16 cellular contexts compared by ENCODE assay signal in the genomic region with DNA sequence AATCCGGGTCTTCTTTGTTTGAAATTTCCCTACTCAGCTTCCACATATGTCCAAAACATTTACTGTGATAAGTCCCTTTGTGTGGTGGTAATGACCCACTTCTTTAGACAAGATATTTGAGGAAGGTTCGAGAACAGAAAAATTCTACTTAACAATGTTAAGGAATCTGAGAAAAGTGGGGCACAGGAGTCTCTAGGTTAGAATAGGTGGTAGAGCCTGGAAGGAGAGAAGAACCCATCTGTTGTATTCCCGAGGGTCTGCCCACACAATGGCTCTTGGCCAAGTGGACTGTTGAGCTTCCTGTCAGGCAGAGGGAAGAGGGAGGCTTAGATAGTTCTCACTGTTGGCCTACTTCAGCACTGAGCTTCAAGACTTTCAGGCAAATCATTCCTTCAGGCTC. TPM values are rescaled to one million over a fixed set of nuclear protein-coding genes. Genes with fewer than 3 reads are reported as not detected.
A peak's percentile ranks its signal among the peaks of the same experiment; 100 is the strongest.
DNase-seq lines count a peak whose midpoint lies in the region; ATAC-seq and TF ChIP-seq lines count a peak whose summit lies in the region.
"Had no signal": no experiment of that assay in that cellular context is flagged by ENCODE, and none has a peak within 500 bp of the region (broad histone marks: within the 10 kb centered on the region; RNA-seq: fewer than 3 reads in every experiment).

No MANE protein-coding gene starts in this region.

- H3K9me3 ChIP-seq in RWPE2 (ENCODE audit: severe bottlenecking): no peaks in the 10 kb centered on the region
- H3K9me3 ChIP-seq: tibial nerve had no signal

- peaks cover 43% of the 10 kb centered on the region for H3K27me3 Mint-ChIP-seq in Calu3 (ENCODE audit: unreplicated experiment)
- peaks cover 28% of the 10 kb centered on the region for H3K27me3 Mint-ChIP-seq in glutamatergic neuron (ENCODE audit: unreplicated experiment)
- H3K27me3 Mint-ChIP-seq in osteocyte (ENCODE audit: unreplicated experiment): no peaks in the 10 kb centered on the region

- H3K36me3 Mint-ChIP-seq in Calu3 (ENCODE audit: insufficient read depth, unreplicated experiment): peaks cover 43% of the 10 kb centered on the region
- H3K36me3 Mint-ChIP-seq in glutamatergic neuron (ENCODE audit: unreplicated experiment): peaks cover 5% of the 10 kb centered on the region
- H3K36me3 Mint-ChIP-seq in osteocyte (ENCODE audit: unreplicated experiment): peaks cover 46% of the 10 kb centered on the region

- intact Hi-C loops in Calu3 (cut with micrococcal nuclease; ENCODE audit: unreplicated experiment): loop anchor here (2.0 kb wide), 1 partner anchor 15 kb away; no protein-coding TSS in a partner anchor

- H3K4me1 Mint-ChIP-seq in Calu3 (ENCODE audit: low read depth, unreplicated experiment) (peaks cover 48% of the 10 kb centered on the region), glutamatergic neuron (ENCODE audit: low read depth, unreplicated experiment) (peaks cover 28% of the 10 kb centered on the region), osteocyte (ENCODE audit: unreplicated experiment) (peaks cover 47% of the 10 kb centered on the region)

- CTCF ChIA-PET in Calu3 (lab: Charles Lee): interaction anchor here (0.6 kb wide), 1 partner anchor 653 kb away, joined by 4 read pairs; no protein-coding TSS in a partner anchor

- DNase-seq in Calu3 (no peak), RWPE2 (ENCODE audit: low spot score) (no peak), glutamatergic neuron (no peak), osteocyte (ENCODE audit: extremely low spot score, unreplicated experiment) (no peak), AG20443 (ENCODE audit: low spot score) (no peak), GOT3 (lab: John Stamatoyannopoulos, UW) (no peak), NCI-H748 treated with DMSO at 0.1 percent for 48 hours (lab: John Stamatoyannopoulos, UW) (no peak), SW480 (ENCODE audit: low spot score) (no peak)
- DNase-seq: activated naive CD4-positive, alpha-beta T cell treated with anti-CD3 and anti-CD28 coated beads, Interleukin-2, amount 10 ng/mL, durations not matched to agents 7 days and 5 days; naive B cell; NCI-H2029 treated with DMSO at 0.1 percent for 48 hours; stimulated activated CD4-positive, alpha-beta T cell treated with anti-CD3 and anti-CD28 coated beads, Interleukin-2, amount 100 ng/mL, for 24 hours had no signal

- H3K27ac Mint-ChIP-seq in Calu3 (ENCODE audit: unreplicated experiment) (peak overlapping the region; percentile 39), glutamatergic neuron (ENCODE audit: unreplicated experiment) (peak overlapping the region; percentile 82), osteocyte (ENCODE audit: unreplicated experiment) (peak overlapping the region; percentile 99)
- H3K27ac Mint-ChIP-seq: activated CD4-positive, alpha-beta T cell treated with anti-CD3 and anti-CD28 coated beads for 36 hours; activated naive CD4-positive, alpha-beta T cell treated with anti-CD3 and anti-CD28 coated beads, Interleukin-2, amount 10 ng/mL, durations not matched to agents 7 days and 5 days; naive B cell; T-helper 2 cell treated with Interferon-gamma antibody and Interleukin-4, amounts not matched to agents 5 μg/mL and 100 μg/mL, for 36 hours had no signal

- TF ChIP-seq CTCF in Calu3 (IDR thresholded peaks at IDR 0.05; ENCODE audit: unreplicated experiment) (no peak), RWPE2 (IDR thresholded peaks at IDR 0.05; ENCODE audit: poor library complexity, severe bottlenecking) (no peak), glutamatergic neuron (IDR thresholded peaks at IDR 0.05; ENCODE audit: partially characterized antibody, unreplicated experiment) (no peak), osteocyte (IDR thresholded peaks at IDR 0.05) (no peak)

- no TSS peak for BruUV-seq in Calu3 (replicated peaks; lab: Mats Ljungman, UMichigan)

- H3K4me3 ChIP-seq in RWPE2 (ENCODE audit: severe bottlenecking): no peak overlapping the region
- H3K4me3 ChIP-seq: cardiac muscle cell had no signal

- H3K4me3 Mint-ChIP-seq in Calu3 (ENCODE audit: low read depth, unreplicated experiment): peak overlapping the region; percentile 33
- H3K4me3 Mint-ChIP-seq in glutamatergic neuron (ENCODE audit: unreplicated experiment): peak overlapping the region; percentile 98
- peak overlapping the region; percentile 96 for H3K4me3 Mint-ChIP-seq in osteocyte (ENCODE audit: unreplicated experiment)
- H3K4me3 Mint-ChIP-seq: activated CD4-positive, alpha-beta T cell treated with anti-CD3 and anti-CD28 coated beads for 36 hours; activated naive CD4-positive, alpha-beta T cell treated with anti-CD3 and anti-CD28 coated beads, Interleukin-2, amount 10 ng/mL, durations not matched to agents 7 days and 5 days; T-helper 2 cell treated with Interferon-gamma antibody and Interleukin-4, amounts not matched to agents 5 μg/mL and 100 μg/mL, for 36 hours had no signal

- peaks cover 13% of the 10 kb centered on the region for H3K36me3 ChIP-seq in RWPE2 (ENCODE audit: low read depth)
- H3K36me3 ChIP-seq: cardiac muscle cell, tibial nerve had no signal

- no peak for ATAC-seq in RWPE2 (ENCODE audit: low read depth)

- peak overlapping the region; percentile 48 for H3K27ac ChIP-seq in RWPE2 (ENCODE audit: poor library complexity, severe bottlenecking)
- H3K27ac ChIP-seq: cardiac muscle cell, tibial nerve had no signal

- H3K9me3 Mint-ChIP-seq in Calu3 (ENCODE audit: low read depth, unreplicated experiment): no peaks in the 10 kb centered on the region
- H3K9me3 Mint-ChIP-seq in glutamatergic neuron (ENCODE audit: unreplicated experiment): peaks cover 33% of the 10 kb centered on the region
- H3K9me3 Mint-ChIP-seq in osteocyte (ENCODE audit: unreplicated experiment): no peaks in the 10 kb centered on the region
- H3K9me3 Mint-ChIP-seq: activated naive CD4-positive, alpha-beta T cell treated with anti-CD3 and anti-CD28 coated beads, Interleukin-2, amount 10 ng/mL, durations not matched to agents 7 days and 5 days; T-helper 2 cell treated with Interferon-gamma antibody and Interleukin-4, amounts not matched to agents 5 μg/mL and 100 μg/mL, for 36 hours had no signal

- H3K27me3 ChIP-seq in RWPE2 (ENCODE audit: insufficient read depth, poor library complexity, severe bottlenecking): no peaks in the 10 kb centered on the region
- H3K27me3 ChIP-seq: cardiac muscle cell had no signal

- peaks cover 26% of the 10 kb centered on the region for H3K4me1 ChIP-seq in RWPE2 (ENCODE audit: insufficient read depth, poor library complexity, severe bottlenecking)

RNA-seq across cellular contexts. Expression of gene IGFBP2, which starts 4.3 kb away (rescaled TPM):
- total RNA-seq in Calu3 (2022) (164 and 175 TPM in 2 replicates), glutamatergic neuron (ENCODE audit: unreplicated experiment) (208 TPM), osteocyte (2,796 and 2,855 TPM in 2 replicates)

RNA-seq across cellular contexts. Expression of gene IGFBP5, which starts 57.9 kb away (rescaled TPM):
- total RNA-seq in Calu3 (2022) (8.7 and 14.8 TPM in 2 replicates), glutamatergic neuron (ENCODE audit: unreplicated experiment) (0.51 TPM), osteocyte (1,145 and 1,383 TPM in 2 replicates)
- total RNA-seq: activated CD4-positive, alpha-beta T cell treated with anti-CD3 and anti-CD28 coated beads for 36 hours had no signal

Comparison
In these comparisons a context has a peak if more than half of its experiments do, and no peak if none do; other contexts are left out.
1. H3K27ac Mint-ChIP-seq: peak in every context shown above with its lines; median percentile 99 in osteocyte; 82 in glutamatergic neuron; 39 in Calu3.
2. H3K4me3 Mint-ChIP-seq: peak in every context shown above with its lines; median percentile 98 in glutamatergic neuron; 96 in osteocyte; 33 in Calu3.
3. RNA of gene IGFBP2, which starts 4.3 kb away (total RNA-seq): 2,796 to 2,855 TPM in osteocyte; 208 TPM in glutamatergic neuron (single experiment) and 164 to 175 TPM in Calu3; every median in the first group is over 10 times any median in the second.
4. RNA of gene IGFBP5, which starts 57.9 kb away (total RNA-seq): 1,145 to 1,383 TPM in osteocyte; 8.7 to 14.8 TPM in Calu3 and 0.51 TPM in glutamatergic neuron (single experiment); every median in the first group is over 10 times any median in the second.